ENCODE assay signal across 29 cellular contexts in genomic region chr14:53260286-53260685, GRCh38.
"Had no signal": no experiment of that assay in that cellular context is flagged by ENCODE, and none has a peak within 500 bp of the region (broad histone marks: within the 10 kb centered on the region; RNA-seq: fewer than 3 reads in every experiment).

No MANE protein-coding gene starts in this region.

- H3K27me3 ChIP-seq: brain microvascular endothelial cell, Peyer's patch had no signal

- H3K27ac Mint-ChIP-seq: activated CD4-positive, alpha-beta T cell treated with anti-CD3 and anti-CD28 coated beads, Interleukin-2, amount 10 ng/mL, durations not matched to agents 24 days and 14 days; activated CD8-positive, alpha-beta T cell treated with anti-CD3 and anti-CD28 coated beads for 36 hours; activated naive CD8-positive, alpha-beta T cell treated with anti-CD3 and anti-CD28 coated beads for 36 hours; activated T-helper 17 cell treated with anti-CD3 and anti-CD28 coated beads, Interleukin-2, amount 50 U/mL, for 72 hours had no signal

- H3K4me1 Mint-ChIP-seq: activated CD4-positive, alpha-beta T cell treated with anti-CD3 and anti-CD28 coated beads, Interleukin-2, amount 10 ng/mL, durations not matched to agents 24 days and 14 days; activated naive CD8-positive, alpha-beta T cell treated with anti-CD3 and anti-CD28 coated beads for 36 hours; activated T-helper 17 cell treated with anti-CD3 and anti-CD28 coated beads, Interleukin-2, amount 50 U/mL, for 72 hours had no signal

- H3K27me3 Mint-ChIP-seq: activated CD8-positive, alpha-beta T cell treated with anti-CD3 and anti-CD28 coated beads for 36 hours; activated naive CD8-positive, alpha-beta T cell treated with anti-CD3 and anti-CD28 coated beads for 36 hours; activated T-helper 17 cell treated with anti-CD3 and anti-CD28 coated beads, Interleukin-2, amount 50 U/mL, for 72 hours had no signal

- H3K4me3 Mint-ChIP-seq: activated CD4-positive, alpha-beta T cell treated with anti-CD3 and anti-CD28 coated beads, Interleukin-2, amount 10 ng/mL, durations not matched to agents 24 days and 14 days; activated CD8-positive, alpha-beta T cell treated with anti-CD3 and anti-CD28 coated beads for 36 hours; activated naive CD8-positive, alpha-beta T cell treated with anti-CD3 and anti-CD28 coated beads for 36 hours; activated T-cell treated with anti-CD3 and anti-CD28 coated beads, Interleukin-2, amount 50 U/mL, for 72 hours; activated T-helper 17 cell treated with anti-CD3 and anti-CD28 coated beads, Interleukin-2, amount 50 U/mL, for 72 hours had no signal

- H3K36me3 ChIP-seq: brain microvascular endothelial cell, Peyer's patch, WERI-Rb-1 had no signal

- H3K27ac ChIP-seq: brain microvascular endothelial cell, Peyer's patch, WERI-Rb-1 had no signal

- ATAC-seq: activated CD8-positive, alpha-beta T cell treated with anti-CD3 and anti-CD28 coated beads for 36 hours; activated T-cell treated with anti-CD3 and anti-CD28 coated beads, Interleukin-2, amount 50 U/mL, for 72 hours; activated T-helper 17 cell treated with anti-CD3 and anti-CD28 coated beads, Interleukin-2, amount 50 U/mL, for 72 hours; K562 had no signal

- H3K4me1 ChIP-seq: Peyer's patch had no signal

- DNase-seq: activated CD4-positive, alpha-beta T cell treated with anti-CD3 and anti-CD28 coated beads, Interleukin-2, amount 10 ng/mL, durations not matched to agents 24 days and 14 days; activated CD4-positive, alpha-beta T cell treated with anti-CD3 and anti-CD28 coated beads, Interleukin-2, amount 50 U/mL, for 4 hours; activated CD8-positive, alpha-beta T cell treated with anti-CD3 and anti-CD28 coated beads for 36 hours; activated effector memory CD4-positive, alpha-beta T cell treated with anti-CD3 and anti-CD28 coated beads, Interleukin-2, amount 50 U/mL, for 16 hours; activated naive CD4-positive, alpha-beta T cell; activated naive CD4-positive, alpha-beta T cell treated with anti-CD3 and anti-CD28 coated beads, Interleukin-2, amount 50 U/mL, for 16 hours; activated naive CD8-positive, alpha-beta T cell treated with anti-CD3 and anti-CD28 coated beads for 36 hours; activated T-cell treated with anti-CD3 and anti-CD28 coated beads, Interleukin-2, amount 50 U/mL, for 1 hour; activated T-cell treated with anti-CD3 and anti-CD28 coated beads, Interleukin-2, amount 50 U/mL, for 72 hours; amniotic stem cell; aorta; brain microvascular endothelial cell; central memory CD4-positive, alpha-beta T cell; NCI-H1092 treated with DMSO at 0.1 percent for 48 hours; NCI-H1417; NCI-H146; NCI-H187; NCI-H2081; NCI-H226; NCI-H446 treated with DMSO at 0.1 percent for 48 hours; NCI-H524; NCI-H69; Peyer's patch; RPMI8226; SHP77 treated with DMSO at 0.1 percent for 48 hours; T1000; WERI-Rb-1 had no signal

- H3K4me3 ChIP-seq: K562, Peyer's patch had no signal
